In genomic region chr10:56360583-56360966, GRCh38 we compare ENCODE assay signal across 8 cellular contexts. TPM values are rescaled to one million over a fixed set of nuclear protein-coding genes. Genes with fewer than 3 reads are reported as not detected.
DNase-seq lines count a peak whose midpoint lies in the region; ATAC-seq and TF ChIP-seq lines count a peak whose summit lies in the region.

No MANE protein-coding gene starts in this region.

- H3K9ac ChIP-seq in MM.1S (ENCODE audit: low read length) (peak overlapping the region; percentile 85), endocrine pancreas (ENCODE audit: control insufficient read depth, insufficient read depth, low read length) (peak overlapping the region; percentile 51)

- peak overlapping the region; percentile 76 for H2AFZ ChIP-seq in MM.1S (ENCODE audit: low read length)

- no peaks in the 10 kb centered on the region for H3K27me3 Mint-ChIP-seq in neural crest cell (ENCODE audit: low read depth)

- no peaks in the 10 kb centered on the region for H4K20me1 ChIP-seq in MM.1S (ENCODE audit: insufficient read depth, low read length)

- no peaks in the 10 kb centered on the region for H3K27me3 ChIP-seq in MM.1S (replicated peaks; ENCODE audit: insufficient read depth, low read length)
- H3K27me3 ChIP-seq in endocrine pancreas (ENCODE audit: control insufficient read depth, insufficient read depth, low read length): no peaks in the 10 kb centered on the region

- H3K4me1 ChIP-seq in MM.1S (ENCODE audit: low read length): peaks cover 9% of the 10 kb centered on the region
- H3K4me1 ChIP-seq in endocrine pancreas (ENCODE audit: control insufficient read depth, insufficient read depth, low read length): no peaks in the 10 kb centered on the region

- peak overlapping the region; percentile 90 for H3K27ac ChIP-seq in C4-2B
- H3K27ac ChIP-seq in MM.1S (ENCODE audit: low read length): peak overlapping the region; percentile 30; the same call in 1 of the 2 replicates

- H3K79me2 ChIP-seq in MM.1S (ENCODE audit: low read length): peaks cover 27% of the 10 kb centered on the region

- H3K36me3 ChIP-seq in MM.1S (replicated peaks; ENCODE audit: insufficient read depth, low read length) (no peaks in the 10 kb centered on the region), endocrine pancreas (ENCODE audit: control insufficient read depth, insufficient read depth, low read length) (no peaks in the 10 kb centered on the region)

- H3K4me3 Mint-ChIP-seq in neural crest cell: peak overlapping the region; percentile 98

- H3K36me3 Mint-ChIP-seq in neural crest cell (ENCODE audit: low read depth): peaks cover 20% of the 10 kb centered on the region

- DNase-seq in MM.1S: no peak
- DNase-seq in neural crest cell (ENCODE audit: low read depth, low spot score): no peak
- DNase-seq in NCI-H1930 (lab: John Stamatoyannopoulos, UW): no peak
- no peak for DNase-seq in anterior cingulate cortex (lab: John Stamatoyannopoulos, UW)
- DNase-seq in germinal center (ENCODE audit: low spot score): no peak

- H3F3A ChIP-seq in MM.1S (ENCODE audit: insufficient read depth, low read length): 0 out of 2 replicates have a peak, but pooled peaks cover 5% of the 10 kb centered on the region

- H3K9me3 ChIP-seq in MM.1S (replicated peaks; ENCODE audit: insufficient read depth, low read length) (no peaks in the 10 kb centered on the region), endocrine pancreas (ENCODE audit: control insufficient read depth, low read length) (no peaks in the 10 kb centered on the region)

- peak overlapping the region; percentile 88 for H3K4me2 ChIP-seq in MM.1S (ENCODE audit: low read depth, low read length)

- peaks cover 50% of the 10 kb centered on the region for H3K4me1 Mint-ChIP-seq in neural crest cell

- peak overlapping the region; percentile 98 for H3K27ac Mint-ChIP-seq in neural crest cell (ENCODE audit: unreplicated experiment)

- H3K9me3 Mint-ChIP-seq in neural crest cell: no peaks in the 10 kb centered on the region

- H3K9me2 ChIP-seq in MM.1S (replicated peaks; ENCODE audit: insufficient read depth, low read length): no peaks in the 10 kb centered on the region

- H3K4me3 ChIP-seq in MM.1S (ENCODE audit: low read length) (peak overlapping the region; percentile 85), endocrine pancreas (ENCODE audit: control insufficient read depth, insufficient read depth, low read length) (peak overlapping the region; percentile 55)

- ATAC-seq in GM19351 (IDR thresholded peaks at IDR 0.05; ENCODE audit: unreplicated experiment): no peak

- TF ChIP-seq CTCF in C4-2B (conservative IDR thresholded peaks at IDR 0.05) (no peak), MM.1S (IDR thresholded peaks at IDR 0.05; ENCODE audit: low read length) (no peak), neural crest cell (conservative IDR thresholded peaks at IDR 0.05) (no peak)

RNA-seq across cellular contexts. Expression of gene ZWINT, which starts 0.5 kb away (rescaled TPM):
- total RNA-seq in neural crest cell: 109 and 117 TPM in 2 replicates
